Comparison of ENCODE assay signal across 1 cellular context in genomic region chr6:34391711-34392496, GRCh38.
TF ChIP-seq lines count a peak whose summit lies in the region.

No MANE protein-coding gene starts in this region.

TF ChIP-seq in K562, 482 proteins besides CTCF, POLR2A, EP300 and RAD21 (continued from another document and continues in another):
- TF ChIP-seq MGA (IDR thresholded peaks at IDR 0.05) (peak; percentile 98), NR4A1 (CRISPR knock-in tag; IDR thresholded peaks at IDR 0.05) (0 out of 2 replicates have a peak, but pooled peaks have one; percentile 4), NR4A1 (tag; IDR thresholded peaks at IDR 0.05) (no peak), ZNF124 (CRISPR knock-in tag; IDR thresholded peaks at IDR 0.05) (0 out of 2 replicates have a peak, but pooled peaks have one; percentile 30), ZNF778 (CRISPR knock-in tag; IDR thresholded peaks at IDR 0.05) (no peak), ZBED1 (IDR thresholded peaks at IDR 0.05) (no peak), ARID4B (CRISPR knock-in tag; IDR thresholded peaks at IDR 0.05) (no peak), PCBP2 (IDR thresholded peaks at IDR 0.05; ENCODE audit: low read depth, low read length, poor library complexity, severe bottlenecking) (peak; percentile 69), SRSF7 (optimal IDR thresholded peaks at IDR 0.05; ENCODE audit: low read depth, low read length) (peak; percentile 84), SP2 (IDR thresholded peaks at IDR 0.05; ENCODE audit: extremely low read depth, low read depth, low read length, poor library complexity, severe bottlenecking) (no peak), ZBTB9 (CRISPR knock-in tag; IDR thresholded peaks at IDR 0.05) (0 out of 2 replicates have a peak, but pooled peaks have one; percentile 62), RFX5 (IDR thresholded peaks at IDR 0.05; ENCODE audit: low read depth, low read length) (no peak), ELK3 (CRISPR knock-in tag; IDR thresholded peaks at IDR 0.05) (no peak), ETS2 (tag; IDR thresholded peaks at IDR 0.05; ENCODE audit: borderline replicate concordance, poor library complexity, severe bottlenecking) (no peak), TAF7 (tag; IDR thresholded peaks at IDR 0.05) (0 out of 2 replicates have a peak, but pooled peaks have one; percentile 37), KLF1 (tag; IDR thresholded peaks at IDR 0.05) (0 out of 2 replicates have a peak, but pooled peaks have one; percentile 17), CXXC5 (CRISPR knock-in tag; IDR thresholded peaks at IDR 0.05) (peak; percentile 26), ARID1B (IDR thresholded peaks at IDR 0.05) (no peak), DPF2 (IDR thresholded peaks at IDR 0.05) (peak; percentile 23; the same call in 1 of the 2 replicates), ETV1 (tag; conservative IDR thresholded peaks at IDR 0.05; ENCODE audit: low read depth) (0 out of 2 replicates have a peak, but pooled peaks have one; percentile 16), ZNF785 (CRISPR knock-in tag; IDR thresholded peaks at IDR 0.05) (no peak), ZBTB1 (CRISPR knock-in tag; IDR thresholded peaks at IDR 0.05; ENCODE audit: borderline replicate concordance, low read depth) (no peak), ZNF668 (CRISPR knock-in tag; IDR thresholded peaks at IDR 0.05) (no peak), SUPT5H (IDR thresholded peaks at IDR 0.05) (peak; percentile 64), TAF9B (IDR thresholded peaks at IDR 0.05; ENCODE audit: partially characterized antibody) (no peak)
- TF ChIP-seq, protein P1, sequence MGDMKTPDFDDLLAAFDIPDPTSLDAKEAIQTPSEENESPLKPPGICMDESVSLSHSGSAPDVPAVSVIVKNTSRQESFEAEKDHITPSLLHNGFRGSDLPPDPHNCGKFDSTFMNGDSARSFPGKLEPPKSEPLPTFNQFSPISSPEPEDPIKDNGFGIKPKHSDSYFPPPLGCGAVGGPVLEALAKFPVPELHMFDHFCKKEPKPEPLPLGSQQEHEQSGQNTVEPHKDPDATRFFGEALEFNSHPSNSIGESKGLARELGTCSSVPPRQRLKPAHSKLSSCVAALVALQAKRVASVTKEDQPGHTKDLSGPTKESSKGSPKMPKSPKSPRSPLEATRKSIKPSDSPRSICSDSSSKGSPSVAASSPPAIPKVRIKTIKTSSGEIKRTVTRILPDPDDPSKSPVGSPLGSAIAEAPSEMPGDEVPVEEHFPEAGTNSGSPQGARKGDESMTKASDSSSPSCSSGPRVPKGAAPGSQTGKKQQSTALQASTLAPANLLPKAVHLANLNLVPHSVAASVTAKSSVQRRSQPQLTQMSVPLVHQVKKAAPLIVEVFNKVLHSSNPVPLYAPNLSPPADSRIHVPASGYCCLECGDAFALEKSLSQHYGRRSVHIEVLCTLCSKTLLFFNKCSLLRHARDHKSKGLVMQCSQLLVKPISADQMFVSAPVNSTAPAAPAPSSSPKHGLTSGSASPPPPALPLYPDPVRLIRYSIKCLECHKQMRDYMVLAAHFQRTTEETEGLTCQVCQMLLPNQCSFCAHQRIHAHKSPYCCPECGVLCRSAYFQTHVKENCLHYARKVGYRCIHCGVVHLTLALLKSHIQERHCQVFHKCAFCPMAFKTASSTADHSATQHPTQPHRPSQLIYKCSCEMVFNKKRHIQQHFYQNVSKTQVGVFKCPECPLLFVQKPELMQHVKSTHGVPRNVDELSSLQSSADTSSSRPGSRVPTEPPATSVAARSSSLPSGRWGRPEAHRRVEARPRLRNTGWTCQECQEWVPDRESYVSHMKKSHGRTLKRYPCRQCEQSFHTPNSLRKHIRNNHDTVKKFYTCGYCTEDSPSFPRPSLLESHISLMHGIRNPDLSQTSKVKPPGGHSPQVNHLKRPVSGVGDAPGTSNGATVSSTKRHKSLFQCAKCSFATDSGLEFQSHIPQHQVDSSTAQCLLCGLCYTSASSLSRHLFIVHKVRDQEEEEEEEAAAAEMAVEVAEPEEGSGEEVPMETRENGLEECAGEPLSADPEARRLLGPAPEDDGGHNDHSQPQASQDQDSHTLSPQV (IDR thresholded peaks at IDR 0.05), result peak; percentile 62
- TF ChIP-seq, protein P2, sequence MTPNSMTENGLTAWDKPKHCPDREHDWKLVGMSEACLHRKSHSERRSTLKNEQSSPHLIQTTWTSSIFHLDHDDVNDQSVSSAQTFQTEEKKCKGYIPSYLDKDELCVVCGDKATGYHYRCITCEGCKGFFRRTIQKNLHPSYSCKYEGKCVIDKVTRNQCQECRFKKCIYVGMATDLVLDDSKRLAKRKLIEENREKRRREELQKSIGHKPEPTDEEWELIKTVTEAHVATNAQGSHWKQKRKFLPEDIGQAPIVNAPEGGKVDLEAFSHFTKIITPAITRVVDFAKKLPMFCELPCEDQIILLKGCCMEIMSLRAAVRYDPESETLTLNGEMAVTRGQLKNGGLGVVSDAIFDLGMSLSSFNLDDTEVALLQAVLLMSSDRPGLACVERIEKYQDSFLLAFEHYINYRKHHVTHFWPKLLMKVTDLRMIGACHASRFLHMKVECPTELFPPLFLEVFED (CRISPR knock-in tag; conservative IDR thresholded peaks at IDR 0.05), result no peak
- TF ChIP-seq, protein P3, sequence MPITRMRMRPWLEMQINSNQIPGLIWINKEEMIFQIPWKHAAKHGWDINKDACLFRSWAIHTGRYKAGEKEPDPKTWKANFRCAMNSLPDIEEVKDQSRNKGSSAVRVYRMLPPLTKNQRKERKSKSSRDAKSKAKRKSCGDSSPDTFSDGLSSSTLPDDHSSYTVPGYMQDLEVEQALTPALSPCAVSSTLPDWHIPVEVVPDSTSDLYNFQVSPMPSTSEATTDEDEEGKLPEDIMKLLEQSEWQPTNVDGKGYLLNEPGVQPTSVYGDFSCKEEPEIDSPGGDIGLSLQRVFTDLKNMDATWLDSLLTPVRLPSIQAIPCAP (CRISPR knock-in tag; IDR thresholded peaks at IDR 0.05; ENCODE audit: borderline replicate concordance), result peak; percentile 57; the same call in 1 of the 2 replicates
- TF ChIP-seq, protein P4, sequence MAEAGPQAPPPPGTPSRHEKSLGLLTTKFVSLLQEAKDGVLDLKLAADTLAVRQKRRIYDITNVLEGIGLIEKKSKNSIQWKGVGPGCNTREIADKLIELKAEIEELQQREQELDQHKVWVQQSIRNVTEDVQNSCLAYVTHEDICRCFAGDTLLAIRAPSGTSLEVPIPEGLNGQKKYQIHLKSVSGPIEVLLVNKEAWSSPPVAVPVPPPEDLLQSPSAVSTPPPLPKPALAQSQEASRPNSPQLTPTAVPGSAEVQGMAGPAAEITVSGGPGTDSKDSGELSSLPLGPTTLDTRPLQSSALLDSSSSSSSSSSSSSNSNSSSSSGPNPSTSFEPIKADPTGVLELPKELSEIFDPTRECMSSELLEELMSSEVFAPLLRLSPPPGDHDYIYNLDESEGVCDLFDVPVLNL (CRISPR knock-in tag; IDR thresholded peaks at IDR 0.05; ENCODE audit: low read depth), result no peak
